ENCODE assay signal across 1 cellular context in the genomic region with DNA sequence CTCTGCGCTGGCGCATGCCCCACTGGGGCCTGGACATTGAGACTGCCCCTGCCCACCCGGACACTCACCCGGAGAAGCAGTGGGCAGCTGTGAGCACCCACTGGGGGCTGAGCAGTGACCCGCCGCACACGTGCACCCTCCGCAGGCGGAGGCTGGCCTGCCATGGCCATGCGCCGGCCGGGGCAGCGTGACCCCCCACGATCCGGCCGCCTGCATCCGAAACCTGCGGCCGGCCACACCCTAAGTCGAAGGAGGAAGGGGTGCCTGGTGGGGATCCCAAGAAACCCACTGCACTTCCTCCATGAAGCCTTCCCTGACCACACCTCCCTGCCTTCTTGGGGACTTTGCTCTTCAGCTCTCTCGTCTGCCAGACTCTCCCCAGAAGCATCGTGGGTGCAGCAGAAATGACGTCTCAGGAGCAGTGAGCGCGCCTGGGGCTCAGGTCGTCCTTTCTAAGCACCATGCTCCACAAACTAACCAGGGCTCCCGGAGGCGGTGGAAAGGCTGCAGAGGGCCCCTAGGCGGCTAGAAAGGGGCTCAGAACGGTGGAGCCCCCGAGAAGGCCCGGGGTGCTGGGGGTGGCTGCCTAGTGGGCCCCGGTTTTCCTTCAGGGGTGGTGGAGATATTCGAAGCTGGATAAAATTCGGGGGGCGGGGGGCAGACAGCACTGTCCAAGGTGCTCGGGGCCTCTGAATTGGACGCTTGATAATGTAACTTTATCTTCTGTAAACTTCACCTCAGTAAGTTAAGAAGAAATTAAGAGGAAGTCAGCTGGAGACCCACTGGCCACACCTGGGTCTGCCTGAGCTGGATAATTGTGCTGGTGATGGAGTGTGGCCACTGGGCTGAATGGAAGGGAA.
TF ChIP-seq lines count a peak whose summit lies in the region.

No MANE protein-coding gene starts in this region.

TF ChIP-seq in Ishikawa, 13 proteins besides CTCF, POLR2A, EP300 and RAD21 (continued from another document):
- TF ChIP-seq NFIC (IDR thresholded peaks at IDR 0.05) = no peak
